Comparison of ENCODE assay signal across 28 cellular contexts in genomic region chr9:126225611-126226609, GRCh38.
"Had no signal": no experiment of that assay in that cellular context is flagged by ENCODE, and none has a peak within 500 bp of the region (broad histone marks: within the 10 kb centered on the region; RNA-seq: fewer than 3 reads in every experiment).

No MANE protein-coding gene starts in this region.

- H3K27ac ChIP-seq: ascending aorta, cardiac muscle cell, SJCRH30, SK-N-MC, WERI-Rb-1 had no signal

- H3K36me3 Mint-ChIP-seq: activated naive CD4-positive, alpha-beta T cell treated with anti-CD3 and anti-CD28 coated beads, Interleukin-2, amount 50 U/mL, for 24 hours; activated naive CD8-positive, alpha-beta T cell treated with anti-CD3 and anti-CD28 coated beads, Interleukin-2, amount 10 ng/mL, durations not matched to agents 7 days and 5 days had no signal

- DNase-seq: activated CD4-positive, alpha-beta memory T cell treated with anti-CD3 and anti-CD28 coated beads, Interleukin-2, amount 10 ng/mL, durations not matched to agents 7 days and 5 days; activated CD4-positive, alpha-beta T cell treated with anti-CD3 and anti-CD28 coated beads for 1 hour; activated CD4-positive, alpha-beta T cell treated with anti-CD3 and anti-CD28 coated beads for 48 hours; activated CD4-positive, CD25-positive, alpha-beta regulatory T cell; activated gamma-delta T cell; activated naive CD4-positive, alpha-beta T cell treated with Interleukin-2 at 50 U/mL for 16 hours; activated naive CD8-positive, alpha-beta T cell treated with anti-CD3 and anti-CD28 coated beads, Interleukin-2, amount 10 ng/mL, durations not matched to agents 7 days and 5 days; activated T-cell treated with anti-CD3 and anti-CD28 coated beads, Interleukin-2, amount 50 U/mL, for 24 hours; amygdala; NCI-H1105; NCI-H1417 treated with DMSO at 0.1 percent for 48 hours; NCI-H187 treated with DMSO at 0.1 percent for 48 hours; NCI-H2081; NCI-H226; NCI-H446 treated with DMSO at 0.1 percent for 48 hours; NCI-H524; NCI-H69; NCI-H82; SHP77; SJCRH30; T1000; WERI-Rb-1 had no signal

- H3K4me1 Mint-ChIP-seq: activated CD4-positive, alpha-beta memory T cell treated with anti-CD3 and anti-CD28 coated beads, Interleukin-2, amount 10 ng/mL, durations not matched to agents 7 days and 5 days; activated naive CD4-positive, alpha-beta T cell treated with anti-CD3 and anti-CD28 coated beads, Interleukin-2, amount 50 U/mL, for 24 hours had no signal

- H3K27ac Mint-ChIP-seq: activated CD4-positive, alpha-beta memory T cell treated with anti-CD3 and anti-CD28 coated beads, Interleukin-2, amount 10 ng/mL, durations not matched to agents 7 days and 5 days; activated naive CD4-positive, alpha-beta T cell treated with anti-CD3 and anti-CD28 coated beads, Interleukin-2, amount 50 U/mL, for 24 hours; activated naive CD8-positive, alpha-beta T cell treated with anti-CD3 and anti-CD28 coated beads, Interleukin-2, amount 10 ng/mL, durations not matched to agents 7 days and 5 days; activated T-cell treated with anti-CD3 and anti-CD28 coated beads, Interleukin-2, amount 50 U/mL, for 24 hours; activated T-helper 2 cell treated with anti-CD3 and anti-CD28 coated beads, Interferon-gamma antibody, Interleukin-2, Interleukin-4, amounts not matched to agents 10 μg/mL and 5 μg/mL and 100 μg/mL, durations not matched to agents 14 hours and 24 hours and 36 hours had no signal

- H3K27me3 ChIP-seq: ascending aorta, cardiac muscle cell, SJCRH30 had no signal

- H3K4me1 ChIP-seq: ascending aorta, SJCRH30 had no signal

- H3K9me3 Mint-ChIP-seq: activated CD4-positive, alpha-beta memory T cell treated with anti-CD3 and anti-CD28 coated beads, Interleukin-2, amount 10 ng/mL, durations not matched to agents 7 days and 5 days; activated naive CD4-positive, alpha-beta T cell treated with anti-CD3 and anti-CD28 coated beads, Interleukin-2, amount 50 U/mL, for 24 hours; activated naive CD8-positive, alpha-beta T cell treated with anti-CD3 and anti-CD28 coated beads, Interleukin-2, amount 10 ng/mL, durations not matched to agents 7 days and 5 days; activated T-helper 2 cell treated with anti-CD3 and anti-CD28 coated beads, Interferon-gamma antibody, Interleukin-2, Interleukin-4, amounts not matched to agents 10 μg/mL and 5 μg/mL and 100 μg/mL, durations not matched to agents 14 hours and 24 hours and 36 hours had no signal

- H3K4me3 Mint-ChIP-seq: activated CD4-positive, alpha-beta memory T cell treated with anti-CD3 and anti-CD28 coated beads, Interleukin-2, amount 10 ng/mL, durations not matched to agents 7 days and 5 days; activated naive CD4-positive, alpha-beta T cell treated with anti-CD3 and anti-CD28 coated beads, Interleukin-2, amount 50 U/mL, for 24 hours; activated naive CD8-positive, alpha-beta T cell treated with anti-CD3 and anti-CD28 coated beads, Interleukin-2, amount 10 ng/mL, durations not matched to agents 7 days and 5 days; activated T-cell treated with anti-CD3 and anti-CD28 coated beads, Interleukin-2, amount 50 U/mL, for 24 hours had no signal

- ATAC-seq: Panc1 had no signal
